8 cellular contexts compared by ENCODE assay signal in genomic region chr16:4271176-4272113, GRCh38. TPM values are rescaled to one million over a fixed set of nuclear protein-coding genes. Genes with fewer than 3 reads are reported as not detected.
DNase-seq lines count a peak whose midpoint lies in the region; ATAC-seq and TF ChIP-seq lines count a peak whose summit lies in the region.

No MANE protein-coding gene starts in this region.

- H3K9ac ChIP-seq in IMR-90 (ENCODE audit: low read depth, low read length) = peak overlapping the region; percentile 70
- H3K9ac ChIP-seq in PC-3 (ENCODE audit: low read length) = peak overlapping the region; percentile 99

- peaks cover 20 to 43% of the 10 kb centered on the region in 2 experiments for H3K79me1 ChIP-seq in IMR-90 (ENCODE audit: low read depth in 1 of 2, low read length in 2 of 2)

- ATAC-seq in GM21526 (IDR thresholded peaks at IDR 0.05; ENCODE audit: low FRiP score, unreplicated experiment) (peak; percentile 46), IMR-90 (ENCODE audit: low read depth) (peak; percentile 87), PC-3 (peak; percentile 80), esophagus mucosa (peak; percentile 85)

- H2AFZ ChIP-seq in IMR-90 (replicated peaks; ENCODE audit: low read length, poor library complexity) (peak overlapping the region; percentile 96), PC-3 (ENCODE audit: low read length) (peak overlapping the region; percentile 73)

- H3K9me1 ChIP-seq in IMR-90 (ENCODE audit: insufficient read depth, low read length) = peaks cover 4% of the 10 kb centered on the region

- H3K56ac ChIP-seq in IMR-90 (ENCODE audit: extremely low read depth, insufficient read depth, low read length) = peak overlapping the region; percentile 86

- H3K18ac ChIP-seq in IMR-90 (ENCODE audit: low read depth, low read length) = peak overlapping the region; percentile 35

- intact Hi-C loops in Calu3 (cut with micrococcal nuclease; ENCODE audit: unreplicated experiment) (no loop called here), IMR-90 (cut with micrococcal nuclease) (loop anchor here (5.0 kb wide), 2 partner anchors 46 to 131 kb away; partner anchors contain the start of gene GLIS2), PC-3 (cut with micrococcal nuclease) (loop anchor here (5.0 kb wide), 1 partner anchor 46 kb away; the partner anchor contains the start of gene GLIS2)

- TF ChIP-seq RAD21 in IMR-90 (IDR thresholded peaks at IDR 0.05; ENCODE audit: low read length) = peak; percentile 19; the same call in 1 of the 2 replicates

- no peaks in the 10 kb centered on the region for H3F3A ChIP-seq in PC-3 (ENCODE audit: low read length, unreplicated experiment)

- peak overlapping the region; percentile 77 for H2BK5ac ChIP-seq in IMR-90 (ENCODE audit: low read depth, low read length, poor library complexity, severe bottlenecking)

- peaks cover 41% of the 10 kb centered on the region for H3K36me3 Mint-ChIP-seq in Calu3 (ENCODE audit: insufficient read depth, unreplicated experiment)
- H3K36me3 Mint-ChIP-seq in activated T-cell treated with anti-CD3 and anti-CD28 coated beads, Interleukin-2, amount 50 U/mL, for 24 hours (ENCODE audit: low read depth) = peaks cover 43% of the 10 kb centered on the region

- peak overlapping the region; percentile 96 to 99 for H4K8ac ChIP-seq in IMR-90 (ENCODE audit: low read depth in 2 of 2, low read length in 2 of 2)

- in situ Hi-C loops in IMR-90 (cut with MboI; ENCODE audit: low sequenced_read_pairs) = no loop called here

- H3K23ac ChIP-seq in IMR-90 (ENCODE audit: low read depth, low read length) = peak overlapping the region; percentile 69

- peak overlapping the region; percentile 95 for H2AK9ac ChIP-seq in IMR-90 (replicated peaks; ENCODE audit: low read depth, low read length, poor library complexity)

- peak; percentile 96 for DNase-seq in Calu3
- DNase-seq in IMR-90 = peak; percentile 91
- DNase-seq in PC-3 = peak; percentile 84
- peak; percentile 93 for DNase-seq in activated T-cell treated with anti-CD3 and anti-CD28 coated beads, Interleukin-2, amount 50 U/mL, for 24 hours
- DNase-seq in myocyte (ENCODE audit: low read depth) = peak; percentile 92
- peak; percentile 74 for DNase-seq in stimulated activated CD8-positive, alpha-beta memory T cell treated with anti-CD3 and anti-CD28 coated beads, Interleukin-7, amount 100 ng/mL, for 24 hours (ENCODE audit: low read depth)

- H3K27me3 ChIP-seq in IMR-90 (ENCODE audit: control insufficient read depth, insufficient read depth, low read length) (no peaks in the 10 kb centered on the region), PC-3 (ENCODE audit: low read length) (no peaks in the 10 kb centered on the region)

- peak overlapping the region; percentile 50 for H2BK120ac ChIP-seq in IMR-90 (ENCODE audit: low read depth, low read length)

- H3K27me3 Mint-ChIP-seq in Calu3 (ENCODE audit: unreplicated experiment) = no peaks in the 10 kb centered on the region
- no peaks in the 10 kb centered on the region for H3K27me3 Mint-ChIP-seq in activated T-cell treated with anti-CD3 and anti-CD28 coated beads, Interleukin-2, amount 50 U/mL, for 24 hours

- H2AK5ac ChIP-seq in IMR-90 (ENCODE audit: low read depth, low read length) = peak overlapping the region; percentile 90

- no peak for TF ChIP-seq POLR2A in IMR-90 (IDR thresholded peaks at IDR 0.05; ENCODE audit: low read depth, low read length)

- H3K4me1 Mint-ChIP-seq in Calu3 (ENCODE audit: low read depth, unreplicated experiment) = no peaks in the 10 kb centered on the region
- peaks cover 29% of the 10 kb centered on the region for H3K4me1 Mint-ChIP-seq in activated T-cell treated with anti-CD3 and anti-CD28 coated beads, Interleukin-2, amount 50 U/mL, for 24 hours (ENCODE audit: low read depth)

- peak overlapping the region; percentile 93 for H3K14ac ChIP-seq in IMR-90 (replicated peaks; ENCODE audit: low read depth, low read length)

- H3K9me3 ChIP-seq in IMR-90 (ENCODE audit: control insufficient read depth, insufficient read depth, low read length) (no peaks in the 10 kb centered on the region), PC-3 (ENCODE audit: low read length) (no peaks in the 10 kb centered on the region)

- POLR2A ChIA-PET in IMR-90 (lab: Charles Lee; ENCODE audit: unreplicated experiment) (no interaction called here), PC-3 (lab: Charles Lee; ENCODE audit: unreplicated experiment) (interaction anchor here (0.7 kb wide), 1 partner anchor 18 kb away, joined by 4 read pairs; no protein-coding TSS in a partner anchor)

- peak overlapping the region; percentile 86 for H3K27ac ChIP-seq in IMR-90 (ENCODE audit: insufficient read depth, low read length)
- peak overlapping the region; percentile 96 for H3K27ac ChIP-seq in PC-3 (ENCODE audit: low read length)

- peak overlapping the region; percentile 83 for H3K4me3 ChIP-seq in IMR-90 (ENCODE audit: insufficient read depth, low read depth, low read length)
- peak overlapping the region; percentile 90 for H3K4me3 ChIP-seq in PC-3 (ENCODE audit: low read length)

- peak overlapping the region; percentile 51 for H4K5ac ChIP-seq in IMR-90 (ENCODE audit: low read depth, low read length)

- no peak for TF ChIP-seq CTCF in Calu3 (IDR thresholded peaks at IDR 0.05; ENCODE audit: unreplicated experiment)
- peak; percentile 28; the same call in 1 of the 2 replicates for TF ChIP-seq CTCF in IMR-90 (conservative IDR thresholded peaks at IDR 0.05; ENCODE audit: low read depth, low read length)
- no peak for TF ChIP-seq CTCF in PC-3 (conservative IDR thresholded peaks at IDR 0.05; ENCODE audit: low read depth, low read length)

- H3K36me3 ChIP-seq in IMR-90 (ENCODE audit: control insufficient read depth, insufficient read depth, low read length) (no peaks in the 10 kb centered on the region), PC-3 (ENCODE audit: low read depth, low read length) (no peaks in the 10 kb centered on the region)

- H4K20me1 ChIP-seq in IMR-90 (ENCODE audit: insufficient read depth, low read length) = peaks cover 3% of the 10 kb centered on the region; the same call in 1 of the 2 replicates
- H4K20me1 ChIP-seq in PC-3 (ENCODE audit: low read length) = no peaks in the 10 kb centered on the region

- BruUV-seq in Calu3 (replicated peaks; lab: Mats Ljungman, UMichigan) (TSS peak; percentile 95), IMR-90 (replicated peaks; lab: Mats Ljungman, UMichigan) (no TSS peak), PC-3 (replicated peaks; lab: Mats Ljungman, UMichigan) (TSS peak; percentile 73)

- dilution Hi-C loops in IMR-90 (cut with HindIII; ENCODE audit: low sequenced_read_pairs, unreplicated experiment) = no loop called here

- H2BK15ac ChIP-seq in IMR-90 (ENCODE audit: low read depth, low read length) = no peak overlapping the region

- H3K4me2 ChIP-seq in IMR-90 (ENCODE audit: low read depth, low read length) = peak overlapping the region; percentile 88
- H3K4me2 ChIP-seq in PC-3 (ENCODE audit: low read length) = peak overlapping the region; percentile 95

- peak overlapping the region; percentile 92 for H3K27ac Mint-ChIP-seq in Calu3 (ENCODE audit: unreplicated experiment)
- peak overlapping the region; percentile 96 for H3K27ac Mint-ChIP-seq in activated T-cell treated with anti-CD3 and anti-CD28 coated beads, Interleukin-2, amount 50 U/mL, for 24 hours

- no peaks in the 10 kb centered on the region for H3K9me2 ChIP-seq in PC-3 (replicated peaks; ENCODE audit: low read length)

- CTCF ChIA-PET in Calu3 (lab: Charles Lee) = interaction anchor here (0.6 to 3.5 kb wide), 8 partner anchors 18 to 132 kb away, joined by 3 to 41 read pairs (median 5); no protein-coding TSS in a partner anchor
- CTCF ChIA-PET in IMR-90 (lab: Yijun Ruan, JAX) = interaction anchor here (0.6 to 1.5 kb wide), 4 partner anchors 9 to 39 kb away, joined by 3 to 5 read pairs (median 4); no protein-coding TSS in a partner anchor
- CTCF ChIA-PET in PC-3 (lab: Charles Lee) = interaction anchor here (0.8 kb wide), 1 partner anchor 18 kb away, joined by 7 read pairs; no protein-coding TSS in a partner anchor

- no peak overlapping the region; the same call in 1 of the 2 replicates for H2BK20ac ChIP-seq in IMR-90 (ENCODE audit: low read depth, low read length)

- H3K4ac ChIP-seq in IMR-90 (ENCODE audit: low read depth, low read length) = peak overlapping the region; percentile 94

- H3K9me3 Mint-ChIP-seq in Calu3 (ENCODE audit: low read depth, unreplicated experiment) = no peaks in the 10 kb centered on the region
- H3K9me3 Mint-ChIP-seq in activated T-cell treated with anti-CD3 and anti-CD28 coated beads, Interleukin-2, amount 50 U/mL, for 24 hours = no peaks in the 10 kb centered on the region

- H3K4me3 Mint-ChIP-seq in Calu3 (ENCODE audit: low read depth, unreplicated experiment) = peak overlapping the region; percentile 83
- H3K4me3 Mint-ChIP-seq in activated T-cell treated with anti-CD3 and anti-CD28 coated beads, Interleukin-2, amount 50 U/mL, for 24 hours = peak overlapping the region; percentile 90

- H3K4me1 ChIP-seq in IMR-90 (ENCODE audit: control insufficient read depth, insufficient read depth, low read length) = no peaks in the 10 kb centered on the region
- peaks cover 15% of the 10 kb centered on the region for H3K4me1 ChIP-seq in PC-3 (ENCODE audit: insufficient read depth, low read length)

- H3K79me2 ChIP-seq in PC-3 (ENCODE audit: low read length) = peaks cover 59% of the 10 kb centered on the region

- H4K91ac ChIP-seq in IMR-90 (ENCODE audit: insufficient read depth, low read depth, low read length) = peak overlapping the region; percentile 91

- 0% methylated on average over 10 of the region's 72 CpGs; no CpG with 5 or more reads in 1 of the 2 experiments for WGBS in IMR-90 (ENCODE audit: extremely low coverage in 2 of 2, insufficient read length in 1 of 2), 2 experiments

RNA-seq across cellular contexts. Expression of gene TFAP4, which starts 1.4 kb away (rescaled TPM):
- total RNA-seq in Calu3 (2022) (31.4 and 31.9 TPM in 2 replicates), IMR-90 (2012; rRNA removed) (7.3 and 7.8 TPM in 2 replicates), PC-3 (2014; rRNA removed) (35.7 and 38.1 TPM in 2 replicates), esophagus mucosa (11.6 TPM), myocyte (4.4 and 5.0 TPM in 2 replicates)
- 5.6 and 7.0 TPM in 2 replicates for polyA plus RNA-seq in IMR-90 (2012; rRNA removed)
- 3.0 and 5.3 TPM in 2 replicates for polyA plus RNA-seq in IMR-90 (2012; cell fraction: cytosol; rRNA removed)
- 6.5 and 10.4 TPM in 2 replicates for polyA plus RNA-seq in IMR-90 (2012; cell fraction: nucleus; rRNA removed; ENCODE audit: low replicate concordance)
- 3.5 TPM for polyA plus RNA-seq in myocyte (2012)

RNA-seq across cellular contexts. Expression of gene SRL, which starts 29.6 kb away (rescaled TPM):
- total RNA-seq in Calu3 (2022) (0.12 TPM in 1 of 2 replicates, not detected in the other), IMR-90 (2012; rRNA removed) (under 0.01 TPM in 1 of 2 replicates, not detected in the other), PC-3 (2014; rRNA removed) (not detected in 2 replicates), esophagus mucosa (0.16 TPM), myocyte (1.9 and 2.7 TPM in 2 replicates)
- 0.04 and 0.14 TPM in 2 replicates for polyA plus RNA-seq in IMR-90 (2012; rRNA removed)
- 0.08 TPM in 2 replicates for polyA plus RNA-seq in IMR-90 (2012; cell fraction: cytosol; rRNA removed)
- polyA plus RNA-seq in IMR-90 (2012; cell fraction: nucleus; rRNA removed; ENCODE audit: low replicate concordance) = 0.04 and 0.13 TPM in 2 replicates
- polyA plus RNA-seq in myocyte (2012) = 0.44 TPM

RNA-seq across cellular contexts. Expression of gene GLIS2, which starts 44.4 kb away (rescaled TPM):
- 22.1 and 24.5 TPM in 2 replicates for total RNA-seq in Calu3 (2022)
- total RNA-seq in IMR-90 (2012; rRNA removed) = 0.36 and 0.56 TPM in 2 replicates
- 8.4 and 9.0 TPM in 2 replicates for polyA plus RNA-seq in IMR-90 (2012; rRNA removed)
- polyA plus RNA-seq in IMR-90 (2012; cell fraction: cytosol; rRNA removed) = 6.1 and 12.6 TPM in 2 replicates
- 15.5 and 36.4 TPM in 2 replicates for polyA plus RNA-seq in IMR-90 (2012; cell fraction: nucleus; rRNA removed; ENCODE audit: low replicate concordance)
- 2.1 and 5.9 TPM in 2 replicates for total RNA-seq in PC-3 (2014; rRNA removed)
- 0.80 TPM for total RNA-seq in esophagus mucosa
- total RNA-seq in myocyte = 3.3 and 4.5 TPM in 2 replicates
- polyA plus RNA-seq in myocyte (2012) = 65.6 TPM

Comparison
In these comparisons a context has a peak if more than half of its experiments do, and no peak if none do; other contexts are left out.
1. Peak in every context shown above with its lines: DNase-seq, ATAC-seq, H3K4me3 ChIP-seq and H3K27ac ChIP-seq.